ENCODE assay signal across 20 cellular contexts in the genomic region with DNA sequence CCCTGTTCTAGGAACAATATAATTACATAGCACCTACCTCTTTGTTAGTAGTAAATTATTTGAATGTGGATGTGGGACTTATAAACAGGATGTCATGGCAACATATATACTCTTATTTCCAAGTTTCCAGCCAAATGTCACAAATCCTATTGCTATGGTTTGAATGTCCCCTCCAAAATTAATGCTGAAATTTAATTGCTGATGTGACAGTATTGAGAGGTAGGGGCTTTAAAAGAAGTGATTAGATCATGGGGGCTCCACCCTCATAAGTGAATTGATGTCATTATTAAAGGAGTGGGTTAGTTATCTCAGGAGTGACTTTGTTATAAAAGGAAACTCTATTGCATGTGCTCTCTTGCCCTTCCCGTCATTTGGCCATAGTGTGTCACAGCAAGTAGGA.
"Had no signal": no experiment of that assay in that cellular context is flagged by ENCODE, and none has a peak within 500 bp of the region (broad histone marks: within the 10 kb centered on the region; RNA-seq: fewer than 3 reads in every experiment).

No MANE protein-coding gene starts in this region.

- H3K9ac ChIP-seq: KMS-11 had no signal

- DNase-seq: Kasumi-1, MM.1S, NCI-H1092 treated with DMSO at 0.1 percent for 48 hours, NCI-H1436, NCI-H187, NCI-H2029, NCI-H2081 treated with DMSO at 0.1 percent for 48 hours, NCI-H2171, NCI-H345, NCI-H446 treated with DMSO at 0.1 percent for 48 hours, NCI-H510A treated with DMSO at 0.1 percent for 48 hours, NCI-H526, Right ventricle myocardium superior, RPMI8226, SIG-M5 had no signal

- H3K36me3 ChIP-seq: SJSA1 had no signal

- H3K4me3 ChIP-seq: SJSA1, SK-N-MC had no signal

- H3K27me3 ChIP-seq: SJSA1 had no signal

- H3K4me2 ChIP-seq: KMS-11 had no signal

- H3K9me3 ChIP-seq: SJSA1 had no signal

- FAIRE-seq: HTR-8/SVneo had no signal

- H3K27ac ChIP-seq: HL-60, KMS-11, SJSA1, SK-N-MC had no signal

- H3K4me1 ChIP-seq: SJSA1 had no signal
